Comparison of ENCODE assay signal across 11 cellular contexts in genomic region chr12:54983536-54984102, GRCh38. TPM values are rescaled to one million over a fixed set of nuclear protein-coding genes. Genes with fewer than 3 reads are reported as not detected.
DNase-seq lines count a peak whose midpoint lies in the region; FAIRE-seq and TF ChIP-seq lines count a peak whose summit lies in the region.
"Had no signal": no experiment of that assay in that cellular context is flagged by ENCODE, and none has a peak within 500 bp of the region (broad histone marks: within the 10 kb centered on the region; RNA-seq: fewer than 3 reads in every experiment).

No MANE protein-coding gene starts in this region.

- H3K27me3 ChIP-seq in Caco-2 (replicated peaks; ENCODE audit: control insufficient read depth, insufficient read depth, low read length), result no peaks in the 10 kb centered on the region

- intact Hi-C loops in Caco-2 (cut with micrococcal nuclease; ENCODE audit: unreplicated experiment), result no loop called here

- no peak overlapping the region for H3K27ac ChIP-seq in coronary artery
- H3K27ac ChIP-seq: thoracic aorta had no signal

- DNase-seq in GM19239 (ENCODE audit: insufficient read length, low spot score) (no peak), coronary artery (ENCODE audit: low spot score) (no peak), NCI-H1436 (lab: John Stamatoyannopoulos, UW) (no peak), midbrain (lab: John Stamatoyannopoulos, UW) (no peak), DMS79 treated with DMSO at 0.1 percent for 48 hours (lab: John Stamatoyannopoulos, UW) (no peak), Caco-2 (no peak)
- peak; percentile 33 to 52 for DNase-seq in activated CD4-positive, alpha-beta T cell treated with anti-CD3 and anti-CD28 coated beads, Interleukin-2, amount 50 U/mL, for 48 hours
- peak; percentile 41 to 45 for DNase-seq in stimulated activated CD8-positive, alpha-beta memory T cell treated with anti-CD3 and anti-CD28 coated beads, Interleukin-4, amount 100 ng/mL, for 4 hours (ENCODE audit: low read depth in 2 of 2, low spot score in 1 of 2)
- DNase-seq: NCI-H1105 had no signal

- no peaks in the 10 kb centered on the region for H3K4me1 ChIP-seq in Caco-2

- H3K4me3 ChIP-seq in coronary artery, result peak overlapping the region; percentile 10
- no peak overlapping the region for H3K4me3 ChIP-seq in Caco-2 (ENCODE audit: low read depth, low read length)
- H3K4me3 ChIP-seq: thoracic aorta had no signal

- H3K9me3 Mint-ChIP-seq in Caco-2 (ENCODE audit: unreplicated experiment), result no peaks in the 10 kb centered on the region

- POLR2A ChIA-PET in Caco-2 (lab: Charles Lee), result no interaction called here

- FAIRE-seq in GM19239 (lab: Jason Lieb, UNC), result peak; percentile 64

- no peaks in the 10 kb centered on the region for H3K9me3 ChIP-seq in Caco-2
- H3K9me3 ChIP-seq: thoracic aorta had no signal

- CTCF ChIA-PET in Caco-2 (lab: Charles Lee), result no interaction called here

- no peaks in the 10 kb centered on the region for H3K36me3 ChIP-seq in Caco-2 (ENCODE audit: control insufficient read depth, insufficient read depth, low read length)
- H3K36me3 ChIP-seq: thoracic aorta had no signal

- BruUV-seq in Caco-2 (replicated peaks; lab: Mats Ljungman, UMichigan), result no TSS peak

- H3K27me3 Mint-ChIP-seq in Caco-2 (ENCODE audit: insufficient read depth, unreplicated experiment), result peaks cover 11% of the 10 kb centered on the region

- no peak overlapping the region for H3K4me3 Mint-ChIP-seq in Caco-2 (ENCODE audit: unreplicated experiment)

- no peaks in the 10 kb centered on the region for H3K36me3 Mint-ChIP-seq in Caco-2 (ENCODE audit: insufficient read depth, unreplicated experiment)

- no peaks in the 10 kb centered on the region for H3K4me1 Mint-ChIP-seq in Caco-2 (ENCODE audit: low read depth, unreplicated experiment)

- H3K27ac Mint-ChIP-seq in Caco-2 (ENCODE audit: unreplicated experiment), result no peak overlapping the region

- TF ChIP-seq CTCF in coronary artery (IDR thresholded peaks at IDR 0.05), result no peak
- TF ChIP-seq CTCF in Caco-2 (IDR thresholded peaks at IDR 0.05; ENCODE audit: insufficient read depth in 1 of 2, low read depth in 1 of 2, low read length in 1 of 2, severe bottlenecking in 1 of 2, unreplicated experiment in 1 of 2), result no peak

RNA-seq across cellular contexts. Expression of gene TESPA1, which starts 0.9 kb away (rescaled TPM):
- not detected in 2 replicates for total RNA-seq in Caco-2 (2022)

RNA-seq across cellular contexts. Expression of gene NEUROD4, which starts 36.2 kb away (rescaled TPM):
- not detected in 2 replicates for total RNA-seq in Caco-2 (2022)
- total RNA-seq: skeletal muscle tissue, thoracic aorta had no signal

Comparison
In these comparisons a context has a peak if more than half of its experiments do, and no peak if none do; other contexts are left out.
1. DNase-seq: peak in activated CD4-positive, alpha-beta T cell treated with anti-CD3 and anti-CD28 coated beads, Interleukin-2, amount 50 U/mL, for 48 hours (2 of 2) and stimulated activated CD8-positive, alpha-beta memory T cell treated with anti-CD3 and anti-CD28 coated beads, Interleukin-4, amount 100 ng/mL, for 4 hours (2 of 2); none in GM19239 (single experiment), coronary artery (single experiment), NCI-H1436 (single experiment), midbrain (single experiment), DMS79 treated with DMSO at 0.1 percent for 48 hours (single experiment) and Caco-2 (0 of 2).